ENCODE assay signal across 22 cellular contexts in the genomic region with DNA sequence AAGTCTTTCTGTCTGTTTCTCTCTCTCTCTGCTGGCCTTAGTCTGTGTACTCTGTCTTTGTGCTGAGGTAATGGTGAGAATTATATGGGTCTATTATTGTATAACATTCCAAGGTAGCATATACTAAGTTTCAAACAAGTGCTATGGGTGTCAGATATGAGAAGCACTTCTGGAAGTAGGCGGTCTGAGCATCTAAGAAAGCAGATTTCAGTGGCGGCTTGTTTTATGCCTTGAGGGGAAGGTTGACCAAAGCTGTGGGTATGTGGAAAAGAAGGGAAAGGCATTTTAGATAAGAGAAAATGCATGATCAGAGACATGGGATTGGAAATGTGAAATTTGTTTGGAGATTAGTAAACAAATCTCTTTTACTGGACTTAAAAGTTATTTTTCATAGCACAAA.
DNase-seq lines count a peak whose midpoint lies in the region; ATAC-seq, FAIRE-seq and TF ChIP-seq lines count a peak whose summit lies in the region.
"Had no signal": no experiment of that assay in that cellular context is flagged by ENCODE, and none has a peak within 500 bp of the region (broad histone marks: within the 10 kb centered on the region; RNA-seq: fewer than 3 reads in every experiment).

No MANE protein-coding gene starts in this region.

- H3K4me1 Mint-ChIP-seq in astrocyte (ENCODE audit: low read depth, unreplicated experiment) (peaks cover 29% of the 10 kb centered on the region), progenitor cell of endocrine pancreas (ENCODE audit: low read depth) (peaks cover 47% of the 10 kb centered on the region)
- H3K4me1 Mint-ChIP-seq: CD14-positive monocyte; CD4-positive, alpha-beta memory T cell; CD4-positive, CD25-positive, alpha-beta regulatory T cell; CD8-positive, alpha-beta memory T cell had no signal

- H3K27me3 Mint-ChIP-seq in astrocyte (ENCODE audit: low read depth, unreplicated experiment) (no peaks in the 10 kb centered on the region), progenitor cell of endocrine pancreas (no peaks in the 10 kb centered on the region)
- H3K27me3 Mint-ChIP-seq: CD4-positive, alpha-beta memory T cell; CD4-positive, CD25-positive, alpha-beta regulatory T cell; CD8-positive, alpha-beta memory T cell had no signal

- H2AFZ ChIP-seq in astrocyte (ENCODE audit: low read depth, low read length): no peak overlapping the region

- no peak for FAIRE-seq in astrocyte (lab: Jason Lieb, UNC)
- FAIRE-seq: A204.1, D721Med, GM12891, GM19239 had no signal

- no peak overlapping the region for H3K4me3 ChIP-seq in astrocyte (ENCODE audit: insufficient read depth, low read depth, low read length)
- H3K4me3 ChIP-seq: BLaER1 had no signal

- no peak overlapping the region for H3K9ac ChIP-seq in astrocyte (ENCODE audit: low read length)
- H3K9ac ChIP-seq: BLaER1 had no signal

- TF ChIP-seq CTCF in astrocyte (IDR thresholded peaks at IDR 0.05; ENCODE audit: insufficient read depth, low read depth, low read length) (no peak), progenitor cell of endocrine pancreas (IDR thresholded peaks at IDR 0.05; ENCODE audit: unreplicated experiment) (no peak)

- H3K4me3 Mint-ChIP-seq in astrocyte (ENCODE audit: unreplicated experiment) (no peak overlapping the region), progenitor cell of endocrine pancreas (ENCODE audit: low read depth) (no peak overlapping the region)
- H3K4me3 Mint-ChIP-seq: CD14-positive monocyte; CD4-positive, alpha-beta memory T cell; CD4-positive, CD25-positive, alpha-beta regulatory T cell; CD8-positive, alpha-beta memory T cell had no signal

- no peaks in the 10 kb centered on the region for H4K20me1 ChIP-seq in astrocyte (ENCODE audit: insufficient read depth, low read length)
- H4K20me1 ChIP-seq: BLaER1 had no signal

- H3K27ac Mint-ChIP-seq in astrocyte (ENCODE audit: unreplicated experiment): peak overlapping the region; percentile 15
- H3K27ac Mint-ChIP-seq in progenitor cell of endocrine pancreas: peak overlapping the region; percentile 22
- H3K27ac Mint-ChIP-seq: CD14-positive monocyte; CD4-positive, alpha-beta memory T cell; CD4-positive, CD25-positive, alpha-beta regulatory T cell; CD8-positive, alpha-beta memory T cell had no signal

- H3K9me3 Mint-ChIP-seq in astrocyte (ENCODE audit: unreplicated experiment): no peaks in the 10 kb centered on the region
- peaks cover 2% of the 10 kb centered on the region for H3K9me3 Mint-ChIP-seq in progenitor cell of endocrine pancreas (ENCODE audit: low read depth)
- H3K9me3 Mint-ChIP-seq: CD4-positive, alpha-beta memory T cell had no signal

- no peaks in the 10 kb centered on the region for H3K36me3 ChIP-seq in astrocyte (ENCODE audit: insufficient read depth, low read length)
- H3K36me3 ChIP-seq: BE2C, BLaER1 had no signal

- no peaks in the 10 kb centered on the region for H3K27me3 ChIP-seq in astrocyte (ENCODE audit: insufficient read depth, low read length)
- H3K27me3 ChIP-seq: BE2C, BLaER1 had no signal

- no peak for ATAC-seq in GM21786 (IDR thresholded peaks at IDR 0.05; ENCODE audit: unreplicated experiment)
- no peak for ATAC-seq in HG02588 (IDR thresholded peaks at IDR 0.05; ENCODE audit: unreplicated experiment)

- peaks cover 29% of the 10 kb centered on the region for H3K4me1 ChIP-seq in astrocyte (ENCODE audit: insufficient read depth, low read length)
- H3K4me1 ChIP-seq: BE2C had no signal

- H3K27ac ChIP-seq in astrocyte (ENCODE audit: low read depth, low read length): no peak overlapping the region
- H3K27ac ChIP-seq: BLaER1 had no signal

- no peaks in the 10 kb centered on the region for H3K79me2 ChIP-seq in astrocyte (ENCODE audit: insufficient read depth, low read length)

- DNase-seq in NCI-H226 (peak; percentile 25), astrocyte (ENCODE audit: low read depth) (no peak), progenitor cell of endocrine pancreas (ENCODE audit: low spot score, unreplicated experiment) (no peak)
- DNase-seq in stimulated activated CD4-positive, alpha-beta T cell treated with anti-CD3 and anti-CD28 coated beads, Interleukin-12 subunit alpha, Interleukin-12 subunit beta, amount 100 ng/mL, for 4 hours: no peak
- DNase-seq: 8988T; ACHN; BE2C; C1 segment of cervical spinal cord; CD4-positive, alpha-beta memory T cell; CD4-positive, CD25-positive, alpha-beta regulatory T cell; CD8-positive, alpha-beta memory T cell; COR-L47; DMS79 treated with DMSO at 0.1 percent for 48 hours; GF-D8 had no signal

- no peak overlapping the region for H3K4me2 ChIP-seq in astrocyte (ENCODE audit: low read length)
- H3K4me2 ChIP-seq: BLaER1 had no signal

- no peaks in the 10 kb centered on the region for H3K9me3 ChIP-seq in astrocyte (ENCODE audit: insufficient read depth, low read depth, low read length)
- H3K9me3 ChIP-seq: BE2C, BLaER1 had no signal

- no peaks in the 10 kb centered on the region for H3K36me3 Mint-ChIP-seq in astrocyte (ENCODE audit: low read depth, unreplicated experiment)
- H3K36me3 Mint-ChIP-seq in progenitor cell of endocrine pancreas (ENCODE audit: insufficient read depth): no peaks in the 10 kb centered on the region
- H3K36me3 Mint-ChIP-seq: CD14-positive monocyte; CD4-positive, alpha-beta memory T cell; CD4-positive, CD25-positive, alpha-beta regulatory T cell; CD8-positive, alpha-beta memory T cell had no signal
